In genomic region chr7:80278737-80279136, GRCh38 we compare ENCODE assay signal across 27 cellular contexts.
DNase-seq lines count a peak whose midpoint lies in the region; ATAC-seq, FAIRE-seq and TF ChIP-seq lines count a peak whose summit lies in the region.
"Had no signal": no experiment of that assay in that cellular context is flagged by ENCODE, and none has a peak within 500 bp of the region (broad histone marks: within the 10 kb centered on the region; RNA-seq: fewer than 3 reads in every experiment).

No MANE protein-coding gene starts in this region.

- H3K27me3 ChIP-seq in PC-3 (ENCODE audit: low read length), result no peaks in the 10 kb centered on the region
- H3K27me3 ChIP-seq in foreskin keratinocyte, result no peaks in the 10 kb centered on the region
- H3K27me3 ChIP-seq in sigmoid colon, result no peaks in the 10 kb centered on the region
- H3K27me3 ChIP-seq: cardiac muscle cell, ovary had no signal

- no peaks in the 10 kb centered on the region for H3K9me3 ChIP-seq in HEK293 (ENCODE audit: control insufficient read depth, insufficient read depth, low read depth, low read length)
- no peaks in the 10 kb centered on the region for H3K9me3 ChIP-seq in PC-3 (ENCODE audit: low read length)
- no peaks in the 10 kb centered on the region for H3K9me3 ChIP-seq in sigmoid colon
- H3K9me3 ChIP-seq: ovary had no signal

- H3K9ac ChIP-seq in PC-3 (ENCODE audit: low read length), result peak overlapping the region; percentile 26

- H3K36me3 ChIP-seq in HEK293 (ENCODE audit: control insufficient read depth in 2 of 2, insufficient read depth in 1 of 2, low read length in 2 of 2) (no peaks in the 10 kb centered on the region), PC-3 (ENCODE audit: low read depth, low read length) (no peaks in the 10 kb centered on the region), sigmoid colon (no peaks in the 10 kb centered on the region)
- H3K36me3 ChIP-seq: cardiac muscle cell, ovary had no signal

- no peaks in the 10 kb centered on the region for H4K20me1 ChIP-seq in PC-3 (ENCODE audit: low read length)

- H2AFZ ChIP-seq in PC-3 (ENCODE audit: low read length), result no peak overlapping the region

- H3K4me3 ChIP-seq in HEK293 (ENCODE audit: low read depth, low read length) (no peak overlapping the region), PC-3 (ENCODE audit: low read length) (no peak overlapping the region; the same call in 1 of the 2 replicates), sigmoid colon (no peak overlapping the region)
- H3K4me3 ChIP-seq: cardiac muscle cell, ovary had no signal

- 83 to 85% methylated on average over 2 of the region's 2 CpGs for WGBS in sigmoid colon, 2 donors

- DNase-seq in PC-3 (no peak), foreskin keratinocyte (no peak), sigmoid colon (no peak), GM19239 (ENCODE audit: insufficient read length, low spot score) (no peak), dedifferentiated amniotic fluid mesenchymal stem cell (ENCODE audit: extremely low spot score) (no peak)
- DNase-seq: activated CD4-positive, alpha-beta T cell treated with anti-CD3 and anti-CD28 coated beads, Interleukin-2, amount 50 U/mL, for 4 hours; activated CD4-positive, CD25-positive, alpha-beta regulatory T cell; activated naive CD4-positive, alpha-beta T cell treated with anti-CD3 and anti-CD28 coated beads, Interleukin-2, amount 50 U/mL, for 16 hours; aorta; glutamatergic neuron; KG1; left colon; NCI-H187; NCI-H2171 treated with DMSO at 0.1 percent for 48 hours; ovary; right cardiac atrium; stimulated activated naive CD4-positive, alpha-beta T cell treated with Interleukin-2 at 50 U/mL for 16 hours; T-helper 9 cell had no signal

- H3F3A ChIP-seq in PC-3 (ENCODE audit: low read length, unreplicated experiment), result no peaks in the 10 kb centered on the region

- intact Hi-C loops in PC-3 (cut with micrococcal nuclease) (loop anchor here (1.0 to 10.0 kb wide), 7 partner anchors 25 to 214 kb away; no protein-coding TSS in a partner anchor), sigmoid colon (cut with DNase I) (loop anchor here (5.0 kb wide), 2 partner anchors 56 to 141 kb away; no protein-coding TSS in a partner anchor)

- H3K27ac ChIP-seq in HEK293 (ENCODE audit: extremely low read depth, low read depth, low read length), result no peak overlapping the region
- peak overlapping the region; percentile 62 for H3K27ac ChIP-seq in PC-3 (ENCODE audit: low read length)
- peak overlapping the region; percentile 94 for H3K27ac ChIP-seq in foreskin keratinocyte
- peak overlapping the region in 3 of 4 donors; percentile 43 to 67 (median 62) for H3K27ac ChIP-seq in sigmoid colon
- H3K27ac ChIP-seq: cardiac muscle cell, ovary, RWPE1 had no signal

- TF ChIP-seq CTCF in HEK293 (tag by site-specific recombination; IDR thresholded peaks at IDR 0.05) (no peak), PC-3 (conservative IDR thresholded peaks at IDR 0.05; ENCODE audit: low read depth, low read length) (no peak), foreskin keratinocyte (conservative IDR thresholded peaks at IDR 0.05) (no peak), sigmoid colon (IDR thresholded peaks at IDR 0.05) (no peak)

- peaks cover 13% of the 10 kb centered on the region for H3K4me1 ChIP-seq in HEK293 (ENCODE audit: control insufficient read depth, insufficient read depth, low read length)
- peaks cover 19% of the 10 kb centered on the region for H3K4me1 ChIP-seq in PC-3 (ENCODE audit: insufficient read depth, low read length)
- peaks cover 18% of the 10 kb centered on the region for H3K4me1 ChIP-seq in foreskin keratinocyte
- peaks cover 0 to 38% (median 35%) of the 10 kb centered on the region in 4 donors for H3K4me1 ChIP-seq in sigmoid colon

- no peaks in the 10 kb centered on the region for H3K79me2 ChIP-seq in PC-3 (ENCODE audit: low read length)

- H3K4me2 ChIP-seq in PC-3 (ENCODE audit: low read length), result peak overlapping the region; percentile 43

- no peaks in the 10 kb centered on the region for H3K9me2 ChIP-seq in PC-3 (replicated peaks; ENCODE audit: low read length)

- FAIRE-seq in GM19239 (lab: Jason Lieb, UNC), result no peak
- FAIRE-seq: D721Med, GM12892, HTR-8/SVneo had no signal

- ATAC-seq in PC-3 (no peak), foreskin keratinocyte (no peak), GM21825 (IDR thresholded peaks at IDR 0.05; ENCODE audit: unreplicated experiment) (no peak), GM21576 (IDR thresholded peaks at IDR 0.05; ENCODE audit: unreplicated experiment) (no peak)
- ATAC-seq: natural killer cell treated with Interleukin-12 subunit alpha and Interleukin-12 subunit beta and Interleukin-15 and Interleukin-18, amount 100 ng/mL, for 72 hours; right cardiac atrium had no signal

- no peak for TF ChIP-seq EP300 in sigmoid colon (IDR thresholded peaks at IDR 0.05)

- CTCF ChIA-PET in HEK293 (lab: Yijun Ruan, JAX), result interaction anchor here (1.1 kb wide), 1 partner anchor 144 kb away, joined by 4 read pairs; the partner anchor contains the start of gene GNAI1
- CTCF ChIA-PET in PC-3 (lab: Charles Lee), result interaction anchor here (0.9 kb wide), 1 partner anchor 46 kb away, joined by 3 read pairs; no protein-coding TSS in a partner anchor

- no peak for TF ChIP-seq POLR2A in sigmoid colon (IDR thresholded peaks at IDR 0.05)

- BruUV-seq in PC-3 (replicated peaks; lab: Mats Ljungman, UMichigan), result no TSS peak

- POLR2A ChIA-PET in HEK293 (lab: Yijun Ruan, JAX) (no interaction called here), PC-3 (lab: Charles Lee; ENCODE audit: unreplicated experiment) (no interaction called here)

TF ChIP-seq in HEK293, 187 proteins besides CTCF, POLR2A, EP300 and RAD21:
- TF ChIP-seq PRDM6 (tag by site-specific recombination; IDR thresholded peaks at IDR 0.05) (peak; percentile 77), ZNF311 (tag by site-specific recombination; IDR thresholded peaks at IDR 0.05; ENCODE audit: borderline replicate concordance) (no peak), ZBTB10 (tag by site-specific recombination; IDR thresholded peaks at IDR 0.05) (no peak), ZNF513 (tag by site-specific recombination; IDR thresholded peaks at IDR 0.05) (no peak)
